8 cellular contexts compared by ENCODE assay signal in the genomic region with DNA sequence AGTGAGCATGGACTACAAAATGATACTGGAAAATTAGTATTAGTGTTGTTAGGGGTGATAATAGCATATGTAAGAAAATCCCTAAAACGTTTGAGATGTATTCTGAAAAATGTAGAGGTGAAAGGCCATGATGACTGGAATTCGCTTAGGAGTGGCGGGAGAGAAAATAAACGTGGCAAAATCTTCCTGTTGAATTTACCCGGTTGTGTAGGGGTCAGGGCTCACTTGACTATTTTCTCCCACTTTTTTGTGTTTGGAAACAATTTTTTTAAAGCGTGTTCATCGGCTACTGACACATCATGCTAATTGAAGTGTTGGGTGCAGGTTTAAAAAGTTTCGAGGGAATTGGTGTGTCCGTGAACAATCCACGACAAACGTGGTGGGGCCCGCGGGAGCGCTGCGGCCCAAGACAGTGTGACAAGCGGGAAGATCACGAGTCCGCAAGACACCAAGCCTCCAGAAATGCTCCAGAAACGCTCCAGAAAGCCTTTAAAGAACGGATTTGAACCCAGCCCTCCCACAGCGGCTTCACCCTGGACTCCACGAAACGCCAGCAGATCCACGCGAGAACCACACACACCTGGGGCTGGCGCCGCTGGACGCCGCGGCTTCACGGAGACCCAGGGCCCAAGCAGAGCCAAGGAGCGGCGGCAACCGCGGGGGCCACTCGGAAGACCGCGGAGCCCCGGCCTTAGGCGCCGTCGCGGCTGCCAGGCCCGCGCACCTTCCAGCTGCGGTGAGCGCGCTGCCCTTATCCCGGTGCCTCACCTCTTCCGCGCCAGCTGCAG. TPM values are rescaled to one million over a fixed set of nuclear protein-coding genes. Genes with fewer than 3 reads are reported as not detected.
DNase-seq lines count a peak whose midpoint lies in the region; ATAC-seq and TF ChIP-seq lines count a peak whose summit lies in the region.

No MANE protein-coding gene starts in this region.

- no peak overlapping the region for H2AK5ac ChIP-seq in H9 (ENCODE audit: insufficient read length, low read length)

- no peak overlapping the region for H2BK12ac ChIP-seq in H9 (ENCODE audit: insufficient read length, low read depth, low read length)

- peak overlapping the region; percentile 96 to 99 (median 99); a peak in 6 of 7 replicates for H3K27ac Mint-ChIP-seq in H9

- H3K4ac ChIP-seq in H9 (ENCODE audit: low read depth, low read length) = no peak overlapping the region

- no peaks in the 10 kb centered on the region; the same call in 1 of the 2 replicates for H3K27me3 Mint-ChIP-seq in H9 (ENCODE audit: low read depth)

- no peak overlapping the region for H2BK15ac ChIP-seq in H9 (ENCODE audit: low read depth, low read length)

- no peaks in the 10 kb centered on the region for H3K79me1 ChIP-seq in H9 (ENCODE audit: insufficient read depth, low read depth, low read length, poor library complexity, severe bottlenecking)

- H3T11ph ChIP-seq in H9 (ENCODE audit: low read length) = no peak overlapping the region

- H3K56ac ChIP-seq in H9 (ENCODE audit: insufficient read length, low read depth, low read length) = no peak overlapping the region

- intact Hi-C loops in aorta (cut with DNase I) = no loop called here

- H3K9me3 Mint-ChIP-seq in H9 = no peaks in the 10 kb centered on the region

- H3K27me3 ChIP-seq in H9 (ENCODE audit: insufficient read depth, low read length) = no peaks in the 10 kb centered on the region
- H3K27me3 ChIP-seq in aorta (ENCODE audit: control insufficient read depth in 1 of 2, insufficient read depth in 2 of 2, low read length in 1 of 2) = no peaks in the 10 kb centered on the region

- H3K9me3 ChIP-seq in H9 (ENCODE audit: control insufficient read depth, low read depth, low read length) = no peaks in the 10 kb centered on the region
- H3K9me3 ChIP-seq in aorta (ENCODE audit: control insufficient read depth, low read length) = no peaks in the 10 kb centered on the region

- no peak overlapping the region for H3K27ac ChIP-seq in H9 (ENCODE audit: insufficient read length, low read depth, low read length)
- H3K27ac ChIP-seq in aorta (ENCODE audit: low read depth in 1 of 2, low read length in 2 of 2) = peak overlapping the region in 1 of 2 donors; percentile 26

- no peak overlapping the region for H2BK5ac ChIP-seq in H9 (ENCODE audit: insufficient read length, low read length)

- peak overlapping the region; percentile 8 for H4K5ac ChIP-seq in H9 (ENCODE audit: insufficient read length, low read depth, low read length)

- DNase-seq in EL = peak; percentile 26
- DNase-seq in H9 = no peak
- DNase-seq in RPMI7951 (ENCODE audit: low read depth) = peak; percentile 8
- peak; percentile 22 for DNase-seq in effector CD8-positive, alpha-beta T cell (lab: John Stamatoyannopoulos, UW)
- peak; percentile 25 for DNase-seq in mucosa of gallbladder (ENCODE audit: low spot score)
- DNase-seq in aorta = no peak

- H3K23me2 ChIP-seq in H9 (ENCODE audit: insufficient read length, low read depth, low read length, poor library complexity, severe bottlenecking) = peaks cover 7% of the 10 kb centered on the region

- ATAC-seq in aorta (ENCODE audit: low FRiP score) (peak; percentile 55), GM19397 (IDR thresholded peaks at IDR 0.05; ENCODE audit: unreplicated experiment) (no peak), GM19463 (IDR thresholded peaks at IDR 0.05; ENCODE audit: unreplicated experiment) (no peak)

- H3K79me2 ChIP-seq in H9 (ENCODE audit: insufficient read depth, low read length) = no peaks in the 10 kb centered on the region

- H4K8ac ChIP-seq in H9 (replicated peaks; ENCODE audit: insufficient read length, low read depth, low read length) = no peak overlapping the region

- H3K4me3 Mint-ChIP-seq in H9 = peak overlapping the region; percentile 94 to 96

- H2BK120ac ChIP-seq in H9 (ENCODE audit: low read depth, low read length, poor library complexity, severe bottlenecking) = no peak overlapping the region

- 0 out of 2 replicates have a peak, but pooled peaks cover 3% of the 10 kb centered on the region for H3K4me1 ChIP-seq in H9 (ENCODE audit: insufficient read depth, low read length)
- H3K4me1 ChIP-seq in aorta (ENCODE audit: control insufficient read depth in 1 of 2, insufficient read depth in 2 of 2, low read length in 2 of 2) = peaks cover 2 to 6% of the 10 kb centered on the region in 2 donors

- no peaks in the 10 kb centered on the region for H3K36me3 ChIP-seq in aorta (ENCODE audit: control insufficient read depth in 1 of 2, insufficient read depth in 2 of 2, low read length in 1 of 2)

- H2BK20ac ChIP-seq in H9 (ENCODE audit: low read depth, low read length, poor library complexity, severe bottlenecking) = no peak overlapping the region

- H2AFZ ChIP-seq in H9 (ENCODE audit: low read length) = no peak overlapping the region

- H3K4me3 ChIP-seq in aorta (ENCODE audit: low read length in 2 of 2) = peak overlapping the region; percentile 51 to 88

- H4K91ac ChIP-seq in H9 (ENCODE audit: insufficient read length, low read depth, low read length) = no peak overlapping the region

- peak overlapping the region; percentile 99 for H3K14ac ChIP-seq in H9 (ENCODE audit: insufficient read depth, low read length)

- peak overlapping the region; percentile 63 for H3K9ac ChIP-seq in H9 (ENCODE audit: extremely low read depth, insufficient read length, low read length)

- H3K23ac ChIP-seq in H9 (ENCODE audit: insufficient read length, low read depth, low read length) = no peak overlapping the region

- peak overlapping the region; percentile 85 for H3K4me2 ChIP-seq in H9 (ENCODE audit: insufficient read depth, insufficient read length, low read length)

- H3K4me1 Mint-ChIP-seq in H9 = peaks cover 33 to 35% of the 10 kb centered on the region in 2 experiments

- no CpG with 5 or more reads among the region's 51 CpGs for WGBS in H9 (ENCODE audit: extremely low coverage, insufficient read length, low lambda C conversion rate)
- WGBS in aorta, 2 donors = 1 to 2% methylated on average over 48 to 51 of the region's 51 CpGs

- H3K18ac ChIP-seq in H9 (ENCODE audit: insufficient read length, low read depth, low read length) = peak overlapping the region; percentile 86

- no peaks in the 10 kb centered on the region for H4K20me1 ChIP-seq in H9 (ENCODE audit: control insufficient read depth, insufficient read depth, insufficient read length)

- no peak for TF ChIP-seq CTCF in H9 (conservative IDR thresholded peaks at IDR 0.05)

- peaks cover 21 to 29% (median 24%) of the 10 kb centered on the region in 3 experiments; a peak in 6 of 7 replicates for H3K36me3 Mint-ChIP-seq in H9 (ENCODE audit: insufficient read depth in 1 of 3, low read depth in 3 of 3)

RNA-seq across cellular contexts. Expression of a gene that starts 0.6 kb away (rescaled TPM):
- total RNA-seq in H9 (2021) = 78.8 and 82.3 TPM in 2 replicates
- total RNA-seq in RPMI7951 (2014; rRNA removed; shearing (Covaris generic)) = 100 and 109 TPM in 2 replicates
- 22.6 TPM for total RNA-seq in mucosa of gallbladder
- total RNA-seq in aorta = 10 to 100 TPM; 23.0 to 23.6 TPM
- polyA plus RNA-seq in aorta = 10 to 100 TPM; 40.9 to 65.6 TPM

Comparison
In these comparisons a context has a peak if more than half of its experiments do, and no peak if none do; other contexts are left out.
1. DNase-seq: peak in EL (single experiment), RPMI7951 (single experiment), effector CD8-positive, alpha-beta T cell (single experiment) and mucosa of gallbladder (single experiment); none in H9 (single experiment) and aorta (0 of 2).